22 cellular contexts compared by ENCODE assay signal in the genomic region with DNA sequence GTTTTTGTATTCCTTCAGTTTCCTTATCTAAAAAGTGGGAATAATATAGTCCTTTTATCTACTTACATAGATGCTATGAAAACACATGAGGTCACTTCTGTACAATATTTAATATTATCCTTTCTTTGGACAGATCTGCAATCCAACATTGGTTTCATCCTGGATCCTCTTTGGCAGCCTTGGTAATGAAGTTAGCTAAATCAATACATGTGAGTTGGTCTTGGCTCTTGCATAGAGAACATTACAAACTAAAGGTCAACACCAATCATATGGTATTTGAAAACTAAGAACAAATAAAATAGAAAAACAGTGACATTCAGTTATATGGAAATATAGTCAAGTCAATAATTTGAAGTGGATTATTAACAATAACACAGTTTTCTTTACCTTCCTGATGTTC.
"Had no signal": no experiment of that assay in that cellular context is flagged by ENCODE, and none has a peak within 500 bp of the region (broad histone marks: within the 10 kb centered on the region; RNA-seq: fewer than 3 reads in every experiment).

No MANE protein-coding gene starts in this region.

- H3K27ac Mint-ChIP-seq: naive thymus-derived CD8-positive, alpha-beta T cell; stimulated activated effector memory CD8-positive, alpha-beta T cell treated with anti-CD3 and anti-CD28 coated beads, Interleukin-12 subunit alpha, Interleukin-12 subunit beta, amount 100 ng/mL, for 72 hours; stimulated activated naive CD8-positive, alpha-beta T cell treated with anti-CD3 and anti-CD28 coated beads, Interleukin-15, Interleukin-2, amounts not matched to agents 100 ng/mL and 50 ng/mL, for 24 hours had no signal

- H3K4me3 Mint-ChIP-seq: stimulated activated naive CD8-positive, alpha-beta T cell treated with anti-CD3 and anti-CD28 coated beads, Interleukin-15, Interleukin-2, amounts not matched to agents 100 ng/mL and 50 ng/mL, for 24 hours had no signal

- DNase-seq: heart right ventricle; hippocampal formation; kidney glomerular epithelial cell; left cardiac atrium; left ventricle myocardium superior; lower lobe of right lung; mammary epithelial cell; mesenchymal stem cell; naive thymus-derived CD8-positive, alpha-beta T cell; nucleus accumbens; right cardiac atrium; stimulated activated CD4-positive, alpha-beta T cell treated with anti-CD3 and anti-CD28 coated beads, Interleukin-4, amount 100 ng/mL, for 24 hours; stimulated activated naive CD4-positive, alpha-beta T cell; tibial artery; trophoblast cell; upper lobe of right lung had no signal

- FAIRE-seq: keratinocyte, urothelium cell line had no signal

- H3K9me3 Mint-ChIP-seq: naive thymus-derived CD8-positive, alpha-beta T cell; stimulated activated effector memory CD8-positive, alpha-beta T cell treated with anti-CD3 and anti-CD28 coated beads, Interleukin-12 subunit alpha, Interleukin-12 subunit beta, amount 100 ng/mL, for 72 hours; stimulated activated naive CD8-positive, alpha-beta T cell treated with anti-CD3 and anti-CD28 coated beads, Interleukin-15, Interleukin-2, amounts not matched to agents 100 ng/mL and 50 ng/mL, for 24 hours had no signal

- H3K36me3 Mint-ChIP-seq: naive thymus-derived CD8-positive, alpha-beta T cell had no signal

- ATAC-seq: heart right ventricle; left cardiac atrium; left lobe of liver; left ventricle myocardium superior; lower lobe of right lung; naive thymus-derived CD8-positive, alpha-beta T cell; right cardiac atrium; sciatic nerve; stimulated activated effector memory CD8-positive, alpha-beta T cell treated with anti-CD3 and anti-CD28 coated beads, Interleukin-12 subunit alpha, Interleukin-12 subunit beta, amount 100 ng/mL, for 72 hours; upper lobe of right lung had no signal
